12 cellular contexts compared by ENCODE assay signal in genomic region chr16:85988723-85989313, GRCh38.
A peak's percentile ranks its signal among the peaks of the same experiment; 100 is the strongest.
DNase-seq lines count a peak whose midpoint lies in the region; ATAC-seq and TF ChIP-seq lines count a peak whose summit lies in the region.
"Had no signal": no experiment of that assay in that cellular context is flagged by ENCODE, and none has a peak within 500 bp of the region (broad histone marks: within the 10 kb centered on the region; RNA-seq: fewer than 3 reads in every experiment).

No MANE protein-coding gene starts in this region.

- 0 out of 2 replicates have a peak overlapping the region, but pooled peaks have one; percentile 17 for H3K4me2 ChIP-seq in KMS-11

- no peaks in the 10 kb centered on the region for H3K4me1 ChIP-seq in KMS-11 (ENCODE audit: low read depth, poor library complexity, severe bottlenecking)

- H3K36me3 ChIP-seq in KMS-11 (ENCODE audit: insufficient read depth), result no peaks in the 10 kb centered on the region
- H3K36me3 ChIP-seq: left ventricle myocardium inferior had no signal

- no peak overlapping the region for H2AFZ ChIP-seq in KMS-11 (ENCODE audit: low read depth)

- peaks cover 57% of the 10 kb centered on the region for H3K27me3 ChIP-seq in KMS-11 (ENCODE audit: insufficient read depth, low read depth)

- intact Hi-C loops in left ventricle myocardium superior (cut with micrococcal nuclease), result loop anchor here (10.0 kb wide), 1 partner anchor 164 kb away; no protein-coding TSS in a partner anchor

- H3K4me3 ChIP-seq in KMS-11 (IDR thresholded peaks at IDR 0.05; ENCODE audit: insufficient read depth, low read depth, low read length), result no peak overlapping the region
- H3K4me3 ChIP-seq: left ventricle myocardium inferior had no signal

- no peaks in the 10 kb centered on the region for H3K79me2 ChIP-seq in KMS-11 (ENCODE audit: insufficient read depth, low read depth)

- H4K20me1 ChIP-seq in KMS-11 (ENCODE audit: insufficient read depth), result no peaks in the 10 kb centered on the region

- peak; percentile 35 for TF ChIP-seq POLR2A in GM15510 (IDR thresholded peaks at IDR 0.05; ENCODE audit: borderline replicate concordance, extremely low read depth, insufficient read length)

- DNase-seq in left kidney (ENCODE audit: low read depth, low spot score) (peak; percentile 58), LoVo (ENCODE audit: low spot score) (no peak), left ventricle myocardium superior (no peak), NCI-H2227 treated with DMSO at 0.1 percent for 48 hours (lab: John Stamatoyannopoulos, UW) (no peak), GM19240 (ENCODE audit: insufficient read length, low spot score) (no peak)
- DNase-seq: DMS79, left ventricle myocardium inferior, Right ventricle myocardium superior, substantia nigra had no signal

- no peak overlapping the region for H3K9ac ChIP-seq in KMS-11

- ATAC-seq in GM21381 (IDR thresholded peaks at IDR 0.05; ENCODE audit: unreplicated experiment), result peak; percentile 51
- ATAC-seq in left ventricle myocardium superior, result no peak

- TF ChIP-seq CTCF in KMS-11 (conservative IDR thresholded peaks at IDR 0.05; ENCODE audit: low read depth, low read length), result no peak

- no peak overlapping the region for H3K27ac ChIP-seq in KMS-11
- H3K27ac ChIP-seq: left ventricle myocardium inferior had no signal
